ENCODE assay signal across 8 cellular contexts in the genomic region with DNA sequence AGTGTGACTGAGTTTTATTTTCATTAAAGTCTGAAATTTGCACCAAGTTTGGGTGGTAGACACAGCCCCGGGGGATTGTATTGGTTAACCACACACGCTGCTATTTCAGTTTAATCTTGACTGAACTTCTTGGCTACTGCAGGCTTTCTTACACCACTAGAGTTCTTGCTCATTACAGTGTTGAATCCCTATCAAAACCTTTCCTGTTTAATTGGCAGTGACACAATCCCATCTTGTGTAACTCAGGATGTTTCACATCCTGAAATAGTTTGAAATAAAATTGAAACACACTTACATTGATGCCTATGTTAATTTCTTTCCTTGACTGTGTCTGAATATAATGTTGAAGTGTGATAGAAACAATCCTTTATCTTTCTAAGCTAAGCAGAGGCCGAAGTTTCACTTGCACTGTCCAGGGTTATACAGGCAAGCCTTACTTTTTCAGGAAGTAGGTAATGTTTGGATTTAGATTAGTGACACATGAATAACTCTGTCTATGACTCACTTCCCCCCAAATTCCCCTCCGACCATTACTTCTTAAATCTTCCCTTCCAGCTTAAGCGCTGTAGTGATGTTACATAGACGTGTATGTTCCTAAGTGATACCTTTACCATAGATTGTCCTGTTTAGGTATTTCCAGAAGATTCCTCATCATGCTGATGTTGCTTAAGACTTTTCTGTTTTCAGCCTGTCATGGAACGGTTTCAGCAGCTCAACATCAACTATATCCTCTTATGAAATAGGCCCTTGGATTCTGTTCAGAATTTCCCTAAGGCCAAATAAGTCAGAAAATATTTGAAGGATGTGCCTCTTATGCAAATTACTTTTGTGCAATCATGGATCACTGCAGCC. TPM values are rescaled to one million over a fixed set of nuclear protein-coding genes. Genes with fewer than 3 reads are reported as not detected.
DNase-seq lines count a peak whose midpoint lies in the region; ATAC-seq and TF ChIP-seq lines count a peak whose summit lies in the region.

No MANE protein-coding gene starts in this region.

- H3K9me3 Mint-ChIP-seq in osteocyte (ENCODE audit: unreplicated experiment), result no peaks in the 10 kb centered on the region

- peaks cover 53% of the 10 kb centered on the region for H3K4me1 Mint-ChIP-seq in osteocyte (ENCODE audit: unreplicated experiment)

- peaks cover 3% of the 10 kb centered on the region for H3K36me3 Mint-ChIP-seq in osteocyte (ENCODE audit: unreplicated experiment)

- ATAC-seq in GM18868 (IDR thresholded peaks at IDR 0.05; ENCODE audit: unreplicated experiment) (peak; percentile 75), HG03097 (IDR thresholded peaks at IDR 0.05; ENCODE audit: low FRiP score, unreplicated experiment) (peak; percentile 55)

- no peaks in the 10 kb centered on the region for H3K27me3 Mint-ChIP-seq in osteocyte (ENCODE audit: unreplicated experiment)

- H3K4me3 ChIP-seq in epithelial cell of esophagus (ENCODE audit: low read length), result no peak overlapping the region

- H3K4me3 Mint-ChIP-seq in osteocyte (ENCODE audit: unreplicated experiment), result peak overlapping the region; percentile 2

- DNase-seq in A172 (ENCODE audit: low spot score), result peak; percentile 98
- peak; percentile 11 for DNase-seq in SK-MEL-5 (ENCODE audit: low read depth, low spot score)
- peak; percentile 95 for DNase-seq in epithelial cell of esophagus (ENCODE audit: low read depth)
- DNase-seq in osteocyte (ENCODE audit: extremely low spot score, unreplicated experiment), result no peak
- no peak for DNase-seq in NCI-H187 treated with DMSO at 0.1 percent for 48 hours (lab: John Stamatoyannopoulos, UW)
- no peak for DNase-seq in NCI-H146 (lab: John Stamatoyannopoulos, UW)

- in situ Hi-C loops in SK-MEL-5 (cut with HindIII; ENCODE audit: low pct_unique_long_range_greater_than_20kb, low sequenced_read_pairs), result no loop called here

- H3K27ac Mint-ChIP-seq in osteocyte (ENCODE audit: unreplicated experiment), result peak overlapping the region; percentile 96

- TF ChIP-seq CTCF in epithelial cell of esophagus (IDR thresholded peaks at IDR 0.05; ENCODE audit: insufficient read depth, low read depth, low read length, missing control alignments), result no peak
- no peak for TF ChIP-seq CTCF in osteocyte (IDR thresholded peaks at IDR 0.05)

RNA-seq across cellular contexts. Expression of gene ATG7, which starts 16.8 kb away (rescaled TPM):
- 48.3 and 68.2 TPM in 2 replicates for total RNA-seq in A172 (2014; rRNA removed; shearing (Covaris generic))
- 30.0 and 30.7 TPM in 2 replicates for total RNA-seq in SK-MEL-5 (2014; rRNA removed; shearing (Covaris generic))
- polyA plus RNA-seq in SK-MEL-5 (2015; cell fraction: cytosol; rRNA removed), result 40.8 and 44.6 TPM in 2 replicates
- polyA plus RNA-seq in SK-MEL-5 (2015; cell fraction: nucleus; rRNA removed), result 40.2 and 55.7 TPM in 2 replicates
- 42.5 and 45.1 TPM in 2 replicates for total RNA-seq in osteocyte

Comparison
In these comparisons a context has a peak if more than half of its experiments do, and no peak if none do; other contexts are left out.
1. DNase-seq: peak in A172 (single experiment), SK-MEL-5 (single experiment) and epithelial cell of esophagus (single experiment); none in osteocyte (single experiment), NCI-H187 treated with DMSO at 0.1 percent for 48 hours (single experiment) and NCI-H146 (single experiment).